In the genomic region with DNA sequence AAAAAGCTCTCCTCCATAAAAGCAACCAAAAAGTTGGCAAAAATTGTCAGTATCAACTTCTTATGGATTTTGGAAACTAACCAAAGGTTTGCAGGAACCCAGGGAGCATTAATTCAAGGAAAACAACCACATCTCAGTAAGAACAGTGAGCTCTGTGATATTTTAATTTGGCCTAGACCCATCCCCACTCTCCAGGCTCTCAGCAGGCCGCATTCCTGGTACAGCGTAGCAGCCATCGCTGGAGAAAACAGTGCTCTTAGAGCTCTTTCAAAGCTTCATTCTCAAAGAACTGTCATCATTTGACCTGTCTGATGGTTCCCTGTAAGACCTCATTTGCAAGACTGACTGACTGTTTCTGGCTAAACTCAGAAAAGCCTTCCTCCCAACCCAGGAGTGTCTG, we compare ENCODE assay signal across 18 cellular contexts.
DNase-seq lines count a peak whose midpoint lies in the region; ATAC-seq and TF ChIP-seq lines count a peak whose summit lies in the region.
"Had no signal": no experiment of that assay in that cellular context is flagged by ENCODE, and none has a peak within 500 bp of the region (broad histone marks: within the 10 kb centered on the region; RNA-seq: fewer than 3 reads in every experiment).

No MANE protein-coding gene starts in this region.

- H3K9me3 ChIP-seq in A673 (ENCODE audit: low read depth, low read length, poor library complexity, severe bottlenecking) (peaks cover 8% of the 10 kb centered on the region), right cardiac atrium (ENCODE audit: control insufficient read depth, low read length) (no peaks in the 10 kb centered on the region)
- H3K9me3 ChIP-seq: colonic mucosa, pancreas had no signal

- POLR2A ChIA-PET in A673 (lab: Charles Lee; ENCODE audit: low non-redundant PET) = no interaction called here

- no peaks in the 10 kb centered on the region for H3K27me3 Mint-ChIP-seq in nephron (ENCODE audit: low read depth)
- H3K27me3 Mint-ChIP-seq in stimulated activated naive CD8-positive, alpha-beta T cell treated with anti-CD3 and anti-CD28 coated beads, Interleukin-15, amount 100 ng/mL, for 72 hours = no peaks in the 10 kb centered on the region

- H3K27me3 ChIP-seq in A673 (replicated peaks; ENCODE audit: insufficient read depth, low read depth, low read length, poor library complexity) (no peaks in the 10 kb centered on the region), right cardiac atrium (ENCODE audit: control insufficient read depth, insufficient read depth) (no peaks in the 10 kb centered on the region)
- H3K27me3 ChIP-seq: colonic mucosa, pancreas, Peyer's patch had no signal

- ATAC-seq in right cardiac atrium = peak; percentile 42 to 67
- ATAC-seq in stimulated activated naive CD8-positive, alpha-beta T cell treated with anti-CD3 and anti-CD28 coated beads, Interleukin-15, amount 100 ng/mL, for 72 hours = no peak
- ATAC-seq: A549; activated CD8-positive, alpha-beta T cell treated with anti-CD3 and anti-CD28 coated beads, Interleukin-2, amount 10 ng/mL, durations not matched to agents 7 days and 5 days; pancreas had no signal

- H3K9me3 Mint-ChIP-seq in nephron = peaks cover 18% of the 10 kb centered on the region
- peaks cover 5 to 8% of the 10 kb centered on the region in 2 donors for H3K9me3 Mint-ChIP-seq in stimulated activated naive CD8-positive, alpha-beta T cell treated with anti-CD3 and anti-CD28 coated beads, Interleukin-15, amount 100 ng/mL, for 72 hours

- H3K27ac Mint-ChIP-seq in nephron = peak overlapping the region; percentile 30 to 95 (median 85)
- H3K27ac Mint-ChIP-seq in stimulated activated naive CD8-positive, alpha-beta T cell treated with anti-CD3 and anti-CD28 coated beads, Interleukin-15, amount 100 ng/mL, for 72 hours = no peak overlapping the region
- H3K27ac Mint-ChIP-seq: activated CD8-positive, alpha-beta T cell treated with anti-CD3 and anti-CD28 coated beads, Interleukin-2, amount 10 ng/mL, durations not matched to agents 7 days and 5 days; CD14-positive monocyte had no signal

- DNase-seq in A673 (ENCODE audit: low spot score) (peak; percentile 13), astrocyte of the cerebellum (ENCODE audit: low read depth) (peak; percentile 72), right cardiac atrium (no peak), NCI-H345 (lab: John Stamatoyannopoulos, UW) (no peak), SKM-1 (lab: John Stamatoyannopoulos, UW; ENCODE audit: unreplicated experiment) (no peak), NCI-H1930 (lab: John Stamatoyannopoulos, UW) (no peak)
- DNase-seq in stimulated activated naive CD8-positive, alpha-beta T cell treated with anti-CD3 and anti-CD28 coated beads, Interleukin-15, amount 100 ng/mL, for 72 hours = no peak
- DNase-seq: activated CD8-positive, alpha-beta T cell treated with anti-CD3 and anti-CD28 coated beads, Interleukin-2, amount 10 ng/mL, durations not matched to agents 7 days and 5 days; colonic mucosa; MV-4-11; NCI-H748 treated with DMSO at 0.1 percent for 48 hours; pancreas; Peyer's patch; small intestine had no signal

- no peak overlapping the region for H3K4me3 ChIP-seq in A673 (ENCODE audit: low read depth, low read length, poor library complexity, severe bottlenecking)
- H3K4me3 ChIP-seq in astrocyte of the cerebellum (ENCODE audit: low read depth, low read length) = no peak overlapping the region
- H3K4me3 ChIP-seq in right cardiac atrium (ENCODE audit: low read length) = no peak overlapping the region
- H3K4me3 ChIP-seq: A549, colonic mucosa, pancreas, Peyer's patch had no signal

- H3K4me3 Mint-ChIP-seq in nephron = no peak overlapping the region
- H3K4me3 Mint-ChIP-seq in stimulated activated naive CD8-positive, alpha-beta T cell treated with anti-CD3 and anti-CD28 coated beads, Interleukin-15, amount 100 ng/mL, for 72 hours = no peak overlapping the region
- H3K4me3 Mint-ChIP-seq: activated CD8-positive, alpha-beta T cell treated with anti-CD3 and anti-CD28 coated beads, Interleukin-2, amount 10 ng/mL, durations not matched to agents 7 days and 5 days; CD14-positive monocyte had no signal

- H3K27ac ChIP-seq in A673 (ENCODE audit: low read depth, low read length, poor library complexity, severe bottlenecking) = peak overlapping the region; percentile 24
- no peak overlapping the region for H3K27ac ChIP-seq in right cardiac atrium (ENCODE audit: low read length)
- H3K27ac ChIP-seq: A549, colonic mucosa, pancreas, Peyer's patch, VCaP had no signal

- H3K4me1 ChIP-seq in A673 (ENCODE audit: insufficient read depth, low read length, poor library complexity, severe bottlenecking) (peaks cover 3% of the 10 kb centered on the region), right cardiac atrium (ENCODE audit: control insufficient read depth, insufficient read depth, low read length) (peaks cover 7% of the 10 kb centered on the region)
- H3K4me1 ChIP-seq: A549, colonic mucosa, pancreas, Peyer's patch had no signal

- intact Hi-C loops in A673 (cut with micrococcal nuclease; ENCODE audit: unreplicated experiment) = no loop called here
- intact Hi-C loops in right cardiac atrium (cut with DNase I) = no loop called here

- in situ Hi-C loops in astrocyte of the cerebellum (cut with HindIII; ENCODE audit: low sequenced_read_pairs) = no loop called here

- TF ChIP-seq CTCF in A673 (conservative IDR thresholded peaks at IDR 0.05; ENCODE audit: low read depth, low read length) = no peak
- no peak for TF ChIP-seq CTCF in astrocyte of the cerebellum (IDR thresholded peaks at IDR 0.05; ENCODE audit: low read depth, low read length, missing control alignments)
- TF ChIP-seq CTCF in nephron (IDR thresholded peaks at IDR 0.05; ENCODE audit: unreplicated experiment in 3 of 3) = no peak

- peaks cover 10% of the 10 kb centered on the region for H3K36me3 ChIP-seq in A673 (ENCODE audit: insufficient read depth, low read length, poor library complexity, severe bottlenecking)
- H3K36me3 ChIP-seq: colonic mucosa had no signal

- 36% methylated on average over 3 of the region's 3 CpGs for WGBS in right cardiac atrium

- CTCF ChIA-PET in A673 (lab: Charles Lee) = no interaction called here

- peaks cover 29% of the 10 kb centered on the region for H3K4me1 Mint-ChIP-seq in nephron
- H3K4me1 Mint-ChIP-seq in stimulated activated naive CD8-positive, alpha-beta T cell treated with anti-CD3 and anti-CD28 coated beads, Interleukin-15, amount 100 ng/mL, for 72 hours = peaks cover 15% of the 10 kb centered on the region
- H3K4me1 Mint-ChIP-seq: CD14-positive monocyte had no signal

- no TSS peak for BruUV-seq in A673 (replicated peaks; lab: Mats Ljungman, UMichigan)

- H3K36me3 Mint-ChIP-seq in nephron (ENCODE audit: low read depth) = peaks cover 66% of the 10 kb centered on the region

Comparison
In these comparisons a context has a peak if more than half of its experiments do, and no peak if none do; other contexts are left out.
1. DNase-seq: peak in A673 (single experiment) and astrocyte of the cerebellum (single experiment); none in right cardiac atrium (0 of 3), NCI-H345 (single experiment), SKM-1 (single experiment), stimulated activated naive CD8-positive, alpha-beta T cell treated with anti-CD3 and anti-CD28 coated beads, Interleukin-15, amount 100 ng/mL, for 72 hours (0 of 2) and NCI-H1930 (0 of 2).
2. H3K27ac Mint-ChIP-seq: peak in nephron (3 of 3); none in stimulated activated naive CD8-positive, alpha-beta T cell treated with anti-CD3 and anti-CD28 coated beads, Interleukin-15, amount 100 ng/mL, for 72 hours (0 of 2).